20 cellular contexts compared by ENCODE assay signal in the genomic region with DNA sequence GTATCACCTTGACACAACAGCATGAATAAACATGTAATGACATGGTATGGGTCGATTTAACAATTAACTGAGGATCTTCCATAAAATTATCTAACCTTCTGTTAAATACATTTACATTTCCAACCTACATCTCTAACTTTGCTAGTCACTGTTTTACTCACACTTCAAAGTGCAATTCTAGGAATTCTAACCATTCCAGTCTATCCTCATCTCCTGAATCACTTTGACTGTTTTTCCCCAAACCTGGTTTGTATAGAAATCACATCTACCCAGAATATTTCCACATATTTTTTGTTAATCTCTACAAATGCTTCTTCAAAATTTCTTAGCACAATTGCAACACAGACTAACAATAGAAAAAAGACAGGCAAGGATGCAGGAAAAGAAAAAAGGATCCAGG. TPM values are rescaled to one million over a fixed set of nuclear protein-coding genes. Genes with fewer than 3 reads are reported as not detected.
DNase-seq lines count a peak whose midpoint lies in the region; ATAC-seq and TF ChIP-seq lines count a peak whose summit lies in the region.
"Had no signal": no experiment of that assay in that cellular context is flagged by ENCODE, and none has a peak within 500 bp of the region (broad histone marks: within the 10 kb centered on the region; RNA-seq: fewer than 3 reads in every experiment).

No MANE protein-coding gene starts in this region.

- H3K4ac ChIP-seq in mesendoderm (ENCODE audit: low read depth, low read length): no peak overlapping the region

- no peak overlapping the region for H4K8ac ChIP-seq in mesendoderm (ENCODE audit: low read depth, low read length)

- peaks cover 42% of the 10 kb centered on the region; the same call in 1 of the 2 replicates for H4K20me1 ChIP-seq in GM23338 (replicated peaks; ENCODE audit: insufficient read depth)

- H3K79me2 ChIP-seq in GM23338 (replicated peaks; ENCODE audit: insufficient read depth) (peaks cover 100% of the 10 kb centered on the region), mesendoderm (ENCODE audit: control insufficient read depth, insufficient read depth, low read length) (peaks cover 40% of the 10 kb centered on the region)

- ATAC-seq in CD4-positive, alpha-beta T cell (ENCODE audit: poor library complexity): no peak
- ATAC-seq in GM23338 (no peak), HG03469 (IDR thresholded peaks at IDR 0.05; ENCODE audit: unreplicated experiment) (no peak), body of pancreas (no peak)
- ATAC-seq: HCT116; right cardiac atrium; stimulated activated memory B cell treated with anti-CD40 and anti-IgM and Interleukin-4, amounts not matched to agents 10 μg/mL and 1 μg/mL and 100 μg/mL, for 72 hours had no signal

- no peak overlapping the region for H3K9ac ChIP-seq in mesendoderm (ENCODE audit: low read length)
- H3K9ac ChIP-seq: SK-N-SH had no signal

- H2BK120ac ChIP-seq in mesendoderm (ENCODE audit: low read depth, low read length): no peak overlapping the region

- POLR2A ChIA-PET in CD4-positive, alpha-beta T cell (lab: Charles Lee): no interaction called here

- H3K36me3 ChIP-seq in GM23338 (ENCODE audit: insufficient read depth) (no peaks in the 10 kb centered on the region), mesendoderm (ENCODE audit: control insufficient read depth, insufficient read depth, low read length) (no peaks in the 10 kb centered on the region), body of pancreas (replicated peaks in 1 of 2; ENCODE audit: insufficient read depth in 1 of 2, low read depth in 2 of 2) (no peaks in the 10 kb centered on the region)

- DNase-seq in CD4-positive, alpha-beta T cell: no peak
- DNase-seq in GM23338 (ENCODE audit: low spot score): no peak
- DNase-seq in astrocyte of the hippocampus (ENCODE audit: low read depth, low spot score): peak; percentile 20
- peak; percentile 49 for DNase-seq in mesendoderm
- no peak for DNase-seq in NCI-H774 (lab: John Stamatoyannopoulos, UW)
- no peak for DNase-seq in body of pancreas
- DNase-seq in CD1c-positive myeloid dendritic cell (ENCODE audit: extremely low spot score): no peak
- DNase-seq: activated naive CD8-positive, alpha-beta T cell treated with anti-CD3 and anti-CD28 coated beads, Interleukin-2, amount 10 ng/mL, durations not matched to agents 7 days and 5 days; activated T-cell treated with anti-CD3 and anti-CD28 coated beads, Interleukin-2, amount 50 U/mL, for 72 hours; Calu3; NCI-H187 treated with DMSO at 0.1 percent for 48 hours; right cardiac atrium; SK-N-SH; stimulated activated CD4-positive, alpha-beta T cell treated with anti-CD3 and anti-CD28 coated beads, Interleukin-15, amount 100 ng/mL, for 24 hours; T1000; testis had no signal

- H2AFZ ChIP-seq in GM23338: no peak overlapping the region

- H3K36me3 Mint-ChIP-seq in CD4-positive, alpha-beta T cell (ENCODE audit: low read depth): peaks cover 35% of the 10 kb centered on the region
- H3K36me3 Mint-ChIP-seq in GM23338 (ENCODE audit: low read depth): peaks cover 3% of the 10 kb centered on the region; the same call in 2 of the 3 replicates

- CTCF ChIA-PET in CD4-positive, alpha-beta T cell (lab: Charles Lee): no interaction called here

- intact Hi-C loops in CD4-positive, alpha-beta T cell (cut with DNase I, micrococcal nuclease): no loop called here
- intact Hi-C loops in body of pancreas (cut with DNase I): no loop called here

- H3K4me3 ChIP-seq in GM23338 (no peak overlapping the region), mesendoderm (ENCODE audit: low read length) (no peak overlapping the region), body of pancreas (no peak overlapping the region)
- H3K4me3 ChIP-seq: testis had no signal

- H2AK5ac ChIP-seq in mesendoderm (ENCODE audit: low read length): no peak overlapping the region

- H3K27ac ChIP-seq in CD4-positive, alpha-beta T cell (ENCODE audit: low read depth, low read length): no peak overlapping the region
- H3K27ac ChIP-seq in GM23338 (ENCODE audit: low read depth) (no peak overlapping the region), mesendoderm (ENCODE audit: low read depth, low read length) (no peak overlapping the region), body of pancreas (no peak overlapping the region)
- H3K27ac ChIP-seq: HL-60, testis had no signal

- no CpG with 5 or more reads among the region's 1 CpG for WGBS in mesendoderm (ENCODE audit: extremely low coverage, insufficient coverage, low lambda C conversion rate)
- WGBS in body of pancreas, 2 donors: 15 to 23% methylated on average over 1 of the region's 1 CpG

- H3K27ac Mint-ChIP-seq in CD4-positive, alpha-beta T cell: no peak overlapping the region
- H3K27ac Mint-ChIP-seq in GM23338: 0 out of 2 replicates have a peak overlapping the region, but pooled peaks have one; percentile 21
- H3K27ac Mint-ChIP-seq: activated naive CD8-positive, alpha-beta T cell treated with anti-CD3 and anti-CD28 coated beads, Interleukin-2, amount 10 ng/mL, durations not matched to agents 7 days and 5 days; stimulated activated memory B cell treated with anti-CD40 and anti-IgM and Interleukin-4, amounts not matched to agents 10 μg/mL and 1 μg/mL and 100 μg/mL, for 72 hours had no signal

- no peak overlapping the region for H2BK5ac ChIP-seq in mesendoderm (ENCODE audit: low read length)

- H3K27me3 Mint-ChIP-seq in CD4-positive, alpha-beta T cell: no peaks in the 10 kb centered on the region
- H3K27me3 Mint-ChIP-seq in GM23338 (ENCODE audit: insufficient read depth, low read depth, poor library complexity): no peaks in the 10 kb centered on the region
- H3K27me3 Mint-ChIP-seq: activated naive CD8-positive, alpha-beta T cell treated with anti-CD3 and anti-CD28 coated beads, Interleukin-2, amount 10 ng/mL, durations not matched to agents 7 days and 5 days; stimulated activated memory B cell treated with anti-CD40 and anti-IgM and Interleukin-4, amounts not matched to agents 10 μg/mL and 1 μg/mL and 100 μg/mL, for 72 hours had no signal

- no peaks in the 10 kb centered on the region for H3K9me2 ChIP-seq in GM23338 (ENCODE audit: insufficient read depth)
- H3K9me2 ChIP-seq: SK-N-SH had no signal

- H3K4me3 Mint-ChIP-seq in CD4-positive, alpha-beta T cell: peak overlapping the region; percentile 2
- H3K4me3 Mint-ChIP-seq in GM23338: no peak overlapping the region
- H3K4me3 Mint-ChIP-seq: activated naive CD8-positive, alpha-beta T cell treated with anti-CD3 and anti-CD28 coated beads, Interleukin-2, amount 10 ng/mL, durations not matched to agents 7 days and 5 days; stimulated activated memory B cell treated with anti-CD40 and anti-IgM and Interleukin-4, amounts not matched to agents 10 μg/mL and 1 μg/mL and 100 μg/mL, for 72 hours had no signal

- H3K9me3 Mint-ChIP-seq in CD4-positive, alpha-beta T cell: no peaks in the 10 kb centered on the region
- H3K9me3 Mint-ChIP-seq in GM23338: no peaks in the 10 kb centered on the region

- peaks cover 76% of the 10 kb centered on the region for H3K4me1 Mint-ChIP-seq in CD4-positive, alpha-beta T cell (ENCODE audit: low read depth)
- H3K4me1 Mint-ChIP-seq in GM23338: peaks cover 24% of the 10 kb centered on the region

- no peak overlapping the region for H3K18ac ChIP-seq in mesendoderm (ENCODE audit: low read length)

- H4K5ac ChIP-seq in mesendoderm (ENCODE audit: low read length): no peak overlapping the region

- TF ChIP-seq POLR2A in body of pancreas (IDR thresholded peaks at IDR 0.05): no peak

- no peak for TF ChIP-seq CTCF in CD4-positive, alpha-beta T cell (IDR thresholded peaks at IDR 0.05)
- TF ChIP-seq CTCF in GM23338 (conservative IDR thresholded peaks at IDR 0.05; ENCODE audit: low read depth in 2 of 2) (no peak), body of pancreas (IDR thresholded peaks at IDR 0.05) (no peak)

- H3K4me2 ChIP-seq in GM23338: no peak overlapping the region
- no peak overlapping the region for H3K4me2 ChIP-seq in mesendoderm (ENCODE audit: low read length)
- H3K4me2 ChIP-seq: SK-N-SH had no signal

- H3K27me3 ChIP-seq in CD4-positive, alpha-beta T cell (ENCODE audit: control insufficient read depth, insufficient read depth, low read length): no peaks in the 10 kb centered on the region
- H3K27me3 ChIP-seq in GM23338 (ENCODE audit: insufficient read depth): no peaks in the 10 kb centered on the region
- H3K27me3 ChIP-seq in mesendoderm (ENCODE audit: insufficient read depth, low read length, poor library complexity): no peaks in the 10 kb centered on the region
- H3K27me3 ChIP-seq in body of pancreas: no peaks in the 10 kb centered on the region
- H3K27me3 ChIP-seq: testis had no signal

- H3F3A ChIP-seq in GM23338 (replicated peaks; ENCODE audit: low read depth): no peaks in the 10 kb centered on the region

- H3K9me3 ChIP-seq in CD4-positive, alpha-beta T cell (ENCODE audit: control insufficient read depth, low read length): no peaks in the 10 kb centered on the region
- no peaks in the 10 kb centered on the region for H3K9me3 ChIP-seq in body of pancreas
- H3K9me3 ChIP-seq: SK-N-SH, testis had no signal

- peaks cover 2% of the 10 kb centered on the region for H3K79me1 ChIP-seq in mesendoderm (ENCODE audit: low read length)

- H3K4me1 ChIP-seq in GM23338 (ENCODE audit: insufficient read depth) (peaks cover 21% of the 10 kb centered on the region), mesendoderm (ENCODE audit: control insufficient read depth, low read depth, low read length) (no peaks in the 10 kb centered on the region), body of pancreas (peaks cover 47% of the 10 kb centered on the region)

- H3K56ac ChIP-seq in mesendoderm (ENCODE audit: low read length): no peak overlapping the region

- H3K23ac ChIP-seq in mesendoderm (ENCODE audit: low read length): no peak overlapping the region

- H2BK15ac ChIP-seq in mesendoderm (replicated peaks; ENCODE audit: low read depth): no peak overlapping the region

TF ChIP-seq in GM23338, 12 proteins besides CTCF, POLR2A, EP300 and RAD21 (continues in another document):
- no peak for TF ChIP-seq EZH2 (IDR thresholded peaks at IDR 0.05; ENCODE audit: low read depth, unreplicated experiment)
- TF ChIP-seq ZNF331 (CRISPR knock-in tag; IDR thresholded peaks at IDR 0.05; ENCODE audit: low read depth): no peak
- TF ChIP-seq JUNB (IDR thresholded peaks at IDR 0.05; ENCODE audit: unreplicated experiment): no peak

RNA-seq across cellular contexts. Expression of a gene that starts 6.2 kb away (rescaled TPM):
- total RNA-seq in CD4-positive, alpha-beta T cell: 10 to 100 TPM; 83.2 to 83.6 TPM
- total RNA-seq in GM23338 (2014; rRNA removed; shearing (Covaris generic)): 27.0 and 30.7 TPM in 2 replicates
- 18.7 and 22.3 TPM in 2 replicates for polyA plus RNA-seq in GM23338 (2016; fragmentation: Nextera tagmentation; extraction: Ambion mirVana)
- 24.5 TPM for polyA plus RNA-seq in mesendoderm (2013, experiment 1 of 2)
- polyA plus RNA-seq in mesendoderm (2013, experiment 2 of 2): 25.7 TPM
- total RNA-seq in body of pancreas: 10 to 100 TPM; 13.5 to 24.9 TPM

Comparison
In these comparisons a context has a peak if more than half of its experiments do, and no peak if none do; other contexts are left out.
1. DNase-seq: peak in astrocyte of the hippocampus (single experiment) and mesendoderm (single experiment); none in CD4-positive, alpha-beta T cell (0 of 10), GM23338 (single experiment), NCI-H774 (single experiment), body of pancreas (0 of 4) and CD1c-positive myeloid dendritic cell (single experiment).